Comparison of ENCODE assay signal across 15 cellular contexts in genomic region chr12:50234347-50234746, GRCh38. TPM values are rescaled to one million over a fixed set of nuclear protein-coding genes. Genes with fewer than 3 reads are reported as not detected.
DNase-seq lines count a peak whose midpoint lies in the region; ATAC-seq and TF ChIP-seq lines count a peak whose summit lies in the region.
"Had no signal": no experiment of that assay in that cellular context is flagged by ENCODE, and none has a peak within 500 bp of the region (broad histone marks: within the 10 kb centered on the region; RNA-seq: fewer than 3 reads in every experiment).

No MANE protein-coding gene starts in this region.

- H3K79me2 ChIP-seq in GM23338 (replicated peaks; ENCODE audit: insufficient read depth) = no peaks in the 10 kb centered on the region
- no peaks in the 10 kb centered on the region for H3K79me2 ChIP-seq in MM.1S (ENCODE audit: low read length)

- H3K4me1 ChIP-seq in GM23338 (ENCODE audit: insufficient read depth) = peaks cover 6% of the 10 kb centered on the region; the same call in 1 of the 2 replicates
- H3K4me1 ChIP-seq in MM.1S (ENCODE audit: low read length) = no peaks in the 10 kb centered on the region

- CTCF ChIA-PET in Calu3 (lab: Charles Lee) = interaction anchor here (0.6 kb wide), 1 partner anchor 231 kb away, joined by 4 read pairs; no protein-coding TSS in a partner anchor

- no peaks in the 10 kb centered on the region for H3K9me2 ChIP-seq in GM23338 (ENCODE audit: insufficient read depth)
- no peaks in the 10 kb centered on the region for H3K9me2 ChIP-seq in MM.1S (replicated peaks; ENCODE audit: insufficient read depth, low read length)

- H3K27me3 Mint-ChIP-seq in Calu3 (ENCODE audit: unreplicated experiment) (no peaks in the 10 kb centered on the region), GM23338 (ENCODE audit: insufficient read depth, low read depth, poor library complexity) (no peaks in the 10 kb centered on the region)
- H3K27me3 Mint-ChIP-seq: activated naive CD8-positive, alpha-beta T cell; CD8-positive, alpha-beta memory T cell; dendritic cell treated with granulocyte-macrophage colony-stimulating factor and Interleukin-4, amounts not matched to agents 40 ng/mL and 50 ng/mL, for 4 days had no signal

- DNase-seq in Calu3 (peak; percentile 30), GM23338 (ENCODE audit: low spot score) (peak; percentile 27), fibroblast of the aortic adventitia (ENCODE audit: low read depth) (peak; percentile 51), MM.1S (no peak), 8988T (no peak), nucleus accumbens (lab: John Stamatoyannopoulos, UW) (no peak)
- DNase-seq: CD8-positive, alpha-beta memory T cell; heart left ventricle; lower lobe of right lung; Right ventricle myocardium superior had no signal

- H3K9ac ChIP-seq in MM.1S (ENCODE audit: low read length) = no peak overlapping the region

- ATAC-seq in GM23338 (peak; percentile 72), SK-N-SH treated with all-trans-retinoic acid at 6 μM for 48 hours (peak; percentile 78), HG02884 (IDR thresholded peaks at IDR 0.05; ENCODE audit: unreplicated experiment) (no peak)
- ATAC-seq: heart left ventricle, lower lobe of right lung had no signal

- H3K27ac ChIP-seq in GM23338 (ENCODE audit: low read depth) (0 out of 2 replicates have a peak overlapping the region, but pooled peaks have one; percentile 50), MM.1S (ENCODE audit: low read length) (no peak overlapping the region)
- H3K27ac ChIP-seq: heart left ventricle, lower lobe of right lung, VCaP had no signal

- H3K4me3 ChIP-seq in GM23338 (no peak overlapping the region), fibroblast of the aortic adventitia (ENCODE audit: low read depth, low read length) (no peak overlapping the region), MM.1S (ENCODE audit: low read length) (no peak overlapping the region)
- H3K4me3 ChIP-seq: heart left ventricle, lower lobe of right lung had no signal

- peaks cover 6% of the 10 kb centered on the region for H3K36me3 Mint-ChIP-seq in Calu3 (ENCODE audit: insufficient read depth, unreplicated experiment)
- no peaks in the 10 kb centered on the region for H3K36me3 Mint-ChIP-seq in GM23338 (ENCODE audit: low read depth)
- H3K36me3 Mint-ChIP-seq: CD8-positive, alpha-beta memory T cell had no signal

- H3K36me3 ChIP-seq in GM23338 (ENCODE audit: insufficient read depth) = no peaks in the 10 kb centered on the region
- H3K36me3 ChIP-seq in MM.1S (replicated peaks; ENCODE audit: insufficient read depth, low read length) = no peaks in the 10 kb centered on the region
- H3K36me3 ChIP-seq: lower lobe of right lung had no signal

- H3K4me3 Mint-ChIP-seq in Calu3 (ENCODE audit: low read depth, unreplicated experiment) (no peak overlapping the region), GM23338 (no peak overlapping the region)
- H3K4me3 Mint-ChIP-seq: activated naive CD8-positive, alpha-beta T cell; CD8-positive, alpha-beta memory T cell; dendritic cell treated with granulocyte-macrophage colony-stimulating factor and Interleukin-4, amounts not matched to agents 40 ng/mL and 50 ng/mL, for 4 days had no signal

- H3K4me2 ChIP-seq in GM23338 (no peak overlapping the region), MM.1S (ENCODE audit: low read depth, low read length) (no peak overlapping the region)

- no peak for TF ChIP-seq CTCF in Calu3 (IDR thresholded peaks at IDR 0.05; ENCODE audit: unreplicated experiment)
- TF ChIP-seq CTCF in GM23338 (conservative IDR thresholded peaks at IDR 0.05; ENCODE audit: low read depth in 2 of 2) = no peak
- no peak for TF ChIP-seq CTCF in fibroblast of the aortic adventitia (IDR thresholded peaks at IDR 0.05; ENCODE audit: insufficient read depth, low read length)
- no peak for TF ChIP-seq CTCF in MM.1S (IDR thresholded peaks at IDR 0.05; ENCODE audit: low read length)

- H2AFZ ChIP-seq in GM23338 (no peak overlapping the region), MM.1S (ENCODE audit: low read length) (no peak overlapping the region)

- H3K9me3 Mint-ChIP-seq in Calu3 (ENCODE audit: low read depth, unreplicated experiment) (no peaks in the 10 kb centered on the region), GM23338 (no peaks in the 10 kb centered on the region)
- H3K9me3 Mint-ChIP-seq: CD8-positive, alpha-beta memory T cell; dendritic cell treated with granulocyte-macrophage colony-stimulating factor and Interleukin-4, amounts not matched to agents 40 ng/mL and 50 ng/mL, for 4 days had no signal

- H3K27ac Mint-ChIP-seq in Calu3 (ENCODE audit: unreplicated experiment) (no peak overlapping the region), GM23338 (peak overlapping the region; percentile 62; the same call in 1 of the 2 replicates)
- H3K27ac Mint-ChIP-seq: activated naive CD8-positive, alpha-beta T cell; dendritic cell treated with granulocyte-macrophage colony-stimulating factor and Interleukin-4, amounts not matched to agents 40 ng/mL and 50 ng/mL, for 4 days had no signal

- intact Hi-C loops in Calu3 (cut with micrococcal nuclease; ENCODE audit: unreplicated experiment) = no loop called here

- H3F3A ChIP-seq in GM23338 (replicated peaks; ENCODE audit: low read depth) = no peaks in the 10 kb centered on the region
- no peaks in the 10 kb centered on the region for H3F3A ChIP-seq in MM.1S (ENCODE audit: insufficient read depth, low read length)

- no peaks in the 10 kb centered on the region for H3K27me3 ChIP-seq in GM23338 (ENCODE audit: insufficient read depth)
- H3K27me3 ChIP-seq in MM.1S (replicated peaks; ENCODE audit: insufficient read depth, low read length) = no peaks in the 10 kb centered on the region
- H3K27me3 ChIP-seq: heart left ventricle had no signal

- H3K9me3 ChIP-seq in MM.1S (replicated peaks; ENCODE audit: insufficient read depth, low read length) = no peaks in the 10 kb centered on the region
- H3K9me3 ChIP-seq: heart left ventricle, lower lobe of right lung had no signal

- no peaks in the 10 kb centered on the region for H4K20me1 ChIP-seq in GM23338 (replicated peaks; ENCODE audit: insufficient read depth)
- no peaks in the 10 kb centered on the region for H4K20me1 ChIP-seq in MM.1S (ENCODE audit: insufficient read depth, low read length)

- no TSS peak for BruUV-seq in Calu3 (replicated peaks; lab: Mats Ljungman, UMichigan)

- H3K4me1 Mint-ChIP-seq in Calu3 (ENCODE audit: low read depth, unreplicated experiment) (no peaks in the 10 kb centered on the region), GM23338 (peaks cover 7% of the 10 kb centered on the region; the same call in 2 of the 3 replicates)
- H3K4me1 Mint-ChIP-seq: CD8-positive, alpha-beta memory T cell had no signal

TF ChIP-seq in GM23338, 12 proteins besides CTCF, POLR2A, EP300 and RAD21 (continues in another document):
- TF ChIP-seq JUNB (IDR thresholded peaks at IDR 0.05; ENCODE audit: unreplicated experiment) (no peak), EZH2 (IDR thresholded peaks at IDR 0.05; ENCODE audit: low read depth, unreplicated experiment) (no peak), ETS1 (IDR thresholded peaks at IDR 0.05) (no peak), ZNF331 (CRISPR knock-in tag; IDR thresholded peaks at IDR 0.05; ENCODE audit: low read depth) (no peak)

TF ChIP-seq in SK-N-SH treated with all-trans-retinoic acid at 6 μM for 48 hours, 23 proteins besides CTCF, POLR2A, EP300 and RAD21:
- TF ChIP-seq, protein P1, sequence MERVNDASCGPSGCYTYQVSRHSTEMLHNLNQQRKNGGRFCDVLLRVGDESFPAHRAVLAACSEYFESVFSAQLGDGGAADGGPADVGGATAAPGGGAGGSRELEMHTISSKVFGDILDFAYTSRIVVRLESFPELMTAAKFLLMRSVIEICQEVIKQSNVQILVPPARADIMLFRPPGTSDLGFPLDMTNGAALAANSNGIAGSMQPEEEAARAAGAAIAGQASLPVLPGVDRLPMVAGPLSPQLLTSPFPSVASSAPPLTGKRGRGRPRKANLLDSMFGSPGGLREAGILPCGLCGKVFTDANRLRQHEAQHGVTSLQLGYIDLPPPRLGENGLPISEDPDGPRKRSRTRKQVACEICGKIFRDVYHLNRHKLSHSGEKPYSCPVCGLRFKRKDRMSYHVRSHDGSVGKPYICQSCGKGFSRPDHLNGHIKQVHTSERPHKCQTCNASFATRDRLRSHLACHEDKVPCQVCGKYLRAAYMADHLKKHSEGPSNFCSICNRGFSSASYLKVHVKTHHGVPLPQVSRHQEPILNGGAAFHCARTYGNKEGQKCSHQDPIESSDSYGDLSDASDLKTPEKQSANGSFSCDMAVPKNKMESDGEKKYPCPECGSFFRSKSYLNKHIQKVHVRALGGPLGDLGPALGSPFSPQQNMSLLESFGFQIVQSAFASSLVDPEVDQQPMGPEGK (CRISPR knock-in tag; IDR thresholded peaks at IDR 0.05; ENCODE audit: borderline replicate concordance) = no peak
- no peak for TF ChIP-seq ARNTL (CRISPR knock-in tag; IDR thresholded peaks at IDR 0.05; ENCODE audit: borderline replicate concordance, low read depth)

RNA-seq across cellular contexts. Expression of gene LIMA1, which starts 49.0 kb away (rescaled TPM):
- total RNA-seq in Calu3 (2022) (48.9 and 67.6 TPM in 2 replicates), fibroblast of the aortic adventitia (ENCODE audit: low replicate concordance) (156 and 229 TPM in 2 replicates)
- total RNA-seq in GM23338 (2014; rRNA removed; shearing (Covaris generic)) = 26.3 and 29.6 TPM in 2 replicates
- 24.7 and 27.7 TPM in 2 replicates for polyA plus RNA-seq in GM23338 (2016; fragmentation: Nextera tagmentation; extraction: Ambion mirVana)

Comparison
In these comparisons a context has a peak if more than half of its experiments do, and no peak if none do; other contexts are left out.
1. DNase-seq: peak in Calu3 (single experiment), GM23338 (single experiment) and fibroblast of the aortic adventitia (single experiment); none in MM.1S (single experiment), 8988T (single experiment) and nucleus accumbens (0 of 56).